Comparison of ENCODE assay signal across 8 cellular contexts in genomic region chr16:70738083-70738977, GRCh38. TPM values are rescaled to one million over a fixed set of nuclear protein-coding genes. Genes with fewer than 3 reads are reported as not detected.
DNase-seq lines count a peak whose midpoint lies in the region; ATAC-seq and TF ChIP-seq lines count a peak whose summit lies in the region.

No MANE protein-coding gene starts in this region.

- peak; percentile 14 for TF ChIP-seq CTCF in GM20000 (IDR thresholded peaks at IDR 0.05; ENCODE audit: extremely low read depth, missing control alignments)
- peak; percentile 59 for TF ChIP-seq CTCF in RWPE2 (IDR thresholded peaks at IDR 0.05; ENCODE audit: poor library complexity, severe bottlenecking)
- TF ChIP-seq CTCF in left lung (IDR thresholded peaks at IDR 0.05), result peak; percentile 56 to 63
- peak; percentile 53 for TF ChIP-seq CTCF in thoracic aorta (IDR thresholded peaks at IDR 0.05)

- H3K4me1 ChIP-seq in BLaER1 (peaks cover 80% of the 10 kb centered on the region), RWPE2 (ENCODE audit: insufficient read depth, poor library complexity, severe bottlenecking) (peaks cover 6% of the 10 kb centered on the region), left lung (peaks cover 28 to 59% of the 10 kb centered on the region in 2 donors), thoracic aorta (ENCODE audit: control insufficient read depth in 1 of 2, low read depth in 2 of 2) (peaks cover 20 to 52% of the 10 kb centered on the region in 2 donors)

- peak overlapping the region; percentile 93 for H3K27ac ChIP-seq in BLaER1
- H3K27ac ChIP-seq in RWPE2 (ENCODE audit: poor library complexity, severe bottlenecking), result no peak overlapping the region
- peak overlapping the region; percentile 61 to 67 for H3K27ac ChIP-seq in left lung
- H3K27ac ChIP-seq in thoracic aorta, result peak overlapping the region; percentile 82 to 86

- H3K9ac ChIP-seq in BLaER1, result peak overlapping the region; percentile 82

- no peaks in the 10 kb centered on the region for H4K20me1 ChIP-seq in BLaER1

- peak overlapping the region; percentile 47 for H3K4me3 ChIP-seq in BLaER1
- H3K4me3 ChIP-seq in RWPE2 (ENCODE audit: severe bottlenecking), result no peak overlapping the region
- H3K4me3 ChIP-seq in left lung, result no peak overlapping the region
- peak overlapping the region; percentile 9 for H3K4me3 ChIP-seq in thoracic aorta

- intact Hi-C loops in left lung (cut with DNase I), result loop anchor here in 1 of 2 donors (10.0 kb wide), 1 partner anchor 54 kb away; the partner anchor contains the start of gene MTSS2

- ATAC-seq in RWPE2 (ENCODE audit: low read depth) (peak; percentile 73), left lung (peak; percentile 91), thoracic aorta (ENCODE audit: insufficient number of reproducible peaks, low FRiP score, low read depth) (peak; percentile 29), HG03354 (IDR thresholded peaks at IDR 0.05; ENCODE audit: poor library complexity, severe bottlenecking, unreplicated experiment) (no peak)

- DNase-seq in GM20000 (ENCODE audit: low spot score) (no peak), RWPE2 (ENCODE audit: low spot score) (no peak), left lung (peak; percentile 70 to 83), thoracic aorta (ENCODE audit: low spot score) (no peak), pons (ENCODE audit: low spot score) (no peak)
- peak; percentile 4 for DNase-seq in central memory CD4-positive, alpha-beta T cell

- H3K9me3 ChIP-seq in BLaER1 (peaks cover 11% of the 10 kb centered on the region), RWPE2 (ENCODE audit: severe bottlenecking) (no peaks in the 10 kb centered on the region), left lung (peaks cover 0 to 3% of the 10 kb centered on the region in 2 donors), thoracic aorta (no peaks in the 10 kb centered on the region)

- H3K36me3 ChIP-seq in BLaER1 (peaks cover 18% of the 10 kb centered on the region), RWPE2 (ENCODE audit: low read depth) (peaks cover 7% of the 10 kb centered on the region; the same call in 1 of the 2 replicates), left lung (peaks cover 0 to 49% of the 10 kb centered on the region in 2 donors), thoracic aorta (no peaks in the 10 kb centered on the region)

- peak overlapping the region; percentile 92 for H3K4me2 ChIP-seq in BLaER1

- H3K27me3 ChIP-seq in BLaER1, result no peaks in the 10 kb centered on the region
- no peaks in the 10 kb centered on the region for H3K27me3 ChIP-seq in RWPE2 (ENCODE audit: insufficient read depth, poor library complexity, severe bottlenecking)
- no peaks in the 10 kb centered on the region for H3K27me3 ChIP-seq in left lung
- H3K27me3 ChIP-seq in thoracic aorta (replicated peaks; ENCODE audit: insufficient read depth), result no peaks in the 10 kb centered on the region

RNA-seq across cellular contexts. Expression of gene MTSS2, which starts 52.5 kb away (rescaled TPM):
- total RNA-seq in left lung, result 10 to 100 TPM; 58.1 to 96.3 TPM
- 10 to 100 TPM; 57.3 to 58.5 TPM for total RNA-seq in thoracic aorta

Comparison
In these comparisons a context has a peak if more than half of its experiments do, and no peak if none do; other contexts are left out.
1. H3K4me3 ChIP-seq: peak in BLaER1 (single experiment) and thoracic aorta (single experiment); none in RWPE2 (single experiment) and left lung (0 of 2).
2. DNase-seq: peak in central memory CD4-positive, alpha-beta T cell (single experiment) and left lung (2 of 2); none in GM20000 (single experiment), RWPE2 (single experiment), thoracic aorta (single experiment) and pons (single experiment).
3. Peak in every context shown above with its lines, with median percentiles within 50 percentile points of each other: CTCF ChIP-seq.